Comparison of ENCODE assay signal across 1 cellular context in genomic region chr4:4609622-4610334, GRCh38.
TF ChIP-seq lines count a peak whose summit lies in the region.

No MANE protein-coding gene starts in this region.

TF ChIP-seq in HepG2, 621 proteins besides CTCF, POLR2A, EP300 and RAD21 (continued from another document and continues in another):
- TF ChIP-seq CHD4 (IDR thresholded peaks at IDR 0.05; ENCODE audit: borderline replicate concordance, low read length) = no peak
- 0 out of 2 replicates have a peak, but pooled peaks have one; percentile 51 for TF ChIP-seq TARDBP (CRISPR knock-in tag; IDR thresholded peaks at IDR 0.05)
- TF ChIP-seq MED1 (CRISPR knock-in tag; IDR thresholded peaks at IDR 0.05) = peak; percentile 34; the same call in 1 of the 2 replicates
- TF ChIP-seq POGZ (CRISPR knock-in tag; IDR thresholded peaks at IDR 0.05) = 0 out of 2 replicates have a peak, but pooled peaks have one; percentile 31
- peak; percentile 55; the same call in 1 of the 2 replicates for TF ChIP-seq ERF (CRISPR knock-in tag; IDR thresholded peaks at IDR 0.05)
- TF ChIP-seq ZNF430 (CRISPR knock-in tag; IDR thresholded peaks at IDR 0.05) = 0 out of 2 replicates have a peak, but pooled peaks have one; percentile 37
- TF ChIP-seq ZMYM2 (CRISPR knock-in tag; IDR thresholded peaks at IDR 0.05) = peak; percentile 87
- TF ChIP-seq NCOA2 (CRISPR knock-in tag; IDR thresholded peaks at IDR 0.05) = 0 out of 2 replicates have a peak, but pooled peaks have one; percentile 28
- TF ChIP-seq MEF2D (CRISPR knock-in tag; IDR thresholded peaks at IDR 0.05) = 0 out of 2 replicates have a peak, but pooled peaks have one; percentile 47
- TF ChIP-seq ZFP1 (CRISPR knock-in tag; IDR thresholded peaks at IDR 0.05) = peak; percentile 96; the same call in 1 of the 2 replicates
- TF ChIP-seq FOXK1 (CRISPR knock-in tag; IDR thresholded peaks at IDR 0.05; ENCODE audit: borderline replicate concordance, low read depth) = no peak
- no peak for TF ChIP-seq DNMT1 (CRISPR knock-in tag; IDR thresholded peaks at IDR 0.05)
- no peak for TF ChIP-seq FOXP1 (IDR thresholded peaks at IDR 0.05)
- peak; percentile 25; the same call in 1 of the 2 replicates for TF ChIP-seq FOXP1 (CRISPR knock-in tag; IDR thresholded peaks at IDR 0.05)
- 0 out of 2 replicates have a peak, but pooled peaks have one; percentile 21 for TF ChIP-seq TFE3 (CRISPR knock-in tag; IDR thresholded peaks at IDR 0.05)
- peak; percentile 62; the same call in 1 of the 2 replicates for TF ChIP-seq SOX5 (CRISPR knock-in tag; IDR thresholded peaks at IDR 0.05; ENCODE audit: borderline replicate concordance)
- TF ChIP-seq ZNF557 (CRISPR knock-in tag; IDR thresholded peaks at IDR 0.05) = no peak
- peak; percentile 86; the same call in 1 of the 2 replicates for TF ChIP-seq RCOR2 (CRISPR knock-in tag; IDR thresholded peaks at IDR 0.05)
- no peak for TF ChIP-seq ZNF547 (CRISPR knock-in tag; IDR thresholded peaks at IDR 0.05)
- no peak for TF ChIP-seq HMGA1 (CRISPR knock-in tag; conservative IDR thresholded peaks at IDR 0.05)
- TF ChIP-seq SNRNP70 (IDR thresholded peaks at IDR 0.05; ENCODE audit: low read depth, low read length) = no peak
- no peak for TF ChIP-seq HNF1B (CRISPR knock-in tag; IDR thresholded peaks at IDR 0.05)
- TF ChIP-seq GLMP (CRISPR knock-in tag; IDR thresholded peaks at IDR 0.05; ENCODE audit: borderline replicate concordance) = no peak
- TF ChIP-seq HOMEZ (CRISPR knock-in tag; IDR thresholded peaks at IDR 0.05; ENCODE audit: low read depth) = peak; percentile 12; the same call in 1 of the 2 replicates
- peak; percentile 37; the same call in 1 of the 2 replicates for TF ChIP-seq MAX (IDR thresholded peaks at IDR 0.05)
- peak; percentile 68 for TF ChIP-seq ZMYM4 (CRISPR knock-in tag; IDR thresholded peaks at IDR 0.05)
- TF ChIP-seq ZSCAN9 (CRISPR knock-in tag; IDR thresholded peaks at IDR 0.05; ENCODE audit: borderline replicate concordance) = no peak
- TF ChIP-seq ZNF501 (CRISPR knock-in tag; IDR thresholded peaks at IDR 0.05) = peak; percentile 55; the same call in 1 of the 2 replicates
- TF ChIP-seq RXRB (CRISPR knock-in tag; IDR thresholded peaks at IDR 0.05; ENCODE audit: borderline replicate concordance) = peak; percentile 59; the same call in 1 of the 2 replicates
- peak; percentile 44 for TF ChIP-seq SALL1 (CRISPR knock-in tag; IDR thresholded peaks at IDR 0.05)
- peak; percentile 33; the same call in 1 of the 2 replicates for TF ChIP-seq GATAD2A (CRISPR knock-in tag; IDR thresholded peaks at IDR 0.05)
- TF ChIP-seq MYC (CRISPR knock-in tag; IDR thresholded peaks at IDR 0.05; ENCODE audit: borderline replicate concordance) = 0 out of 2 replicates have a peak, but pooled peaks have one; percentile 9
- peak; percentile 70; the same call in 1 of the 2 replicates for TF ChIP-seq TBX2 (CRISPR knock-in tag; IDR thresholded peaks at IDR 0.05; ENCODE audit: borderline replicate concordance)
- TF ChIP-seq ISL2 (CRISPR knock-in tag; IDR thresholded peaks at IDR 0.05) = 0 out of 2 replicates have a peak, but pooled peaks have one; percentile 29
- TF ChIP-seq ZNF644 (CRISPR knock-in tag; IDR thresholded peaks at IDR 0.05; ENCODE audit: low read depth) = peak; percentile 15; the same call in 1 of the 2 replicates
- no peak for TF ChIP-seq CREM (IDR thresholded peaks at IDR 0.05)
- TF ChIP-seq CREM (CRISPR knock-in tag; IDR thresholded peaks at IDR 0.05) = no peak
- 0 out of 2 replicates have a peak, but pooled peaks have one; percentile 31 for TF ChIP-seq MIXL1 (CRISPR knock-in tag; IDR thresholded peaks at IDR 0.05)
- peak; percentile 80; the same call in 1 of the 2 replicates for TF ChIP-seq ESRRA (CRISPR knock-in tag; IDR thresholded peaks at IDR 0.05; ENCODE audit: low read depth)
- no peak for TF ChIP-seq ZMAT3 (CRISPR knock-in tag; conservative IDR thresholded peaks at IDR 0.05)
- no peak for TF ChIP-seq ZNF839 (CRISPR knock-in tag; IDR thresholded peaks at IDR 0.05; ENCODE audit: borderline replicate concordance)
- no peak for TF ChIP-seq AKNA (CRISPR knock-in tag; IDR thresholded peaks at IDR 0.05; ENCODE audit: borderline replicate concordance)
- 0 out of 2 replicates have a peak, but pooled peaks have one; percentile 33 for TF ChIP-seq KAT8 (CRISPR knock-in tag; IDR thresholded peaks at IDR 0.05)
- no peak for TF ChIP-seq MED8 (CRISPR knock-in tag; IDR thresholded peaks at IDR 0.05; ENCODE audit: insufficient replicate concordance)
- TF ChIP-seq ZBTB3 (CRISPR knock-in tag; IDR thresholded peaks at IDR 0.05; ENCODE audit: borderline replicate concordance, low read depth) = no peak
- no peak for TF ChIP-seq ATF5 (CRISPR knock-in tag; IDR thresholded peaks at IDR 0.05; ENCODE audit: low read depth)
- TF ChIP-seq ZNF629 (CRISPR knock-in tag; conservative IDR thresholded peaks at IDR 0.05) = peak; percentile 97
- TF ChIP-seq HOXA7 (CRISPR knock-in tag; IDR thresholded peaks at IDR 0.05) = no peak
- no peak for TF ChIP-seq FOXA1 (IDR thresholded peaks at IDR 0.05)
- TF ChIP-seq FOXA1 (CRISPR knock-in tag; IDR thresholded peaks at IDR 0.05) = 0 out of 2 replicates have a peak, but pooled peaks have one; percentile 20
- TF ChIP-seq ZFY (CRISPR knock-in tag; IDR thresholded peaks at IDR 0.05) = no peak
- peak; percentile 85 for TF ChIP-seq KDM1A (CRISPR knock-in tag; IDR thresholded peaks at IDR 0.05)
- TF ChIP-seq ZBTB39 (CRISPR knock-in tag; IDR thresholded peaks at IDR 0.05) = peak; percentile 99
- TF ChIP-seq ZMYM3 (CRISPR knock-in tag; IDR thresholded peaks at IDR 0.05) = peak; percentile 95
- TF ChIP-seq ZNF446 (CRISPR knock-in tag; IDR thresholded peaks at IDR 0.05) = no peak
- TF ChIP-seq MBNL3 (CRISPR knock-in tag; conservative IDR thresholded peaks at IDR 0.05) = no peak
- TF ChIP-seq HNF4A (CRISPR knock-in tag; IDR thresholded peaks at IDR 0.05) = peak; percentile 73
- no peak for TF ChIP-seq RBM39 (IDR thresholded peaks at IDR 0.05; ENCODE audit: low read depth, low read length, poor library complexity, severe bottlenecking)
- peak; percentile 31; the same call in 1 of the 2 replicates for TF ChIP-seq HDAC2 (CRISPR knock-in tag; IDR thresholded peaks at IDR 0.05)
